In genomic region chr7:92641921-92642511, GRCh38 we compare ENCODE assay signal across 1 cellular context.
TF ChIP-seq lines count a peak whose summit lies in the region.

No MANE protein-coding gene starts in this region.

TF ChIP-seq in IMR-90, 13 proteins besides CTCF, POLR2A, EP300 and RAD21 (continued from another document):
- TF ChIP-seq ELK1 (IDR thresholded peaks at IDR 0.05; ENCODE audit: borderline replicate concordance, low read depth, low read length) (no peak), BHLHE40 (IDR thresholded peaks at IDR 0.05; ENCODE audit: low read depth, low read length) (peak; percentile 43; the same call in 1 of the 2 replicates), SMC3 (IDR thresholded peaks at IDR 0.05; ENCODE audit: low read depth, low read length) (no peak), MAFK (IDR thresholded peaks at IDR 0.05; ENCODE audit: low read depth, low read length) (peak; percentile 26), MAZ (IDR thresholded peaks at IDR 0.05; ENCODE audit: borderline replicate concordance, low read depth, low read length) (no peak), NFE2L2 (IDR thresholded peaks at IDR 0.05; ENCODE audit: low read depth, low read length) (no peak), MXI1 (IDR thresholded peaks at IDR 0.05; ENCODE audit: borderline replicate concordance, low read depth, low read length) (0 out of 2 replicates have a peak, but pooled peaks have one; percentile 33)
- TF ChIP-seq, protein P1, sequence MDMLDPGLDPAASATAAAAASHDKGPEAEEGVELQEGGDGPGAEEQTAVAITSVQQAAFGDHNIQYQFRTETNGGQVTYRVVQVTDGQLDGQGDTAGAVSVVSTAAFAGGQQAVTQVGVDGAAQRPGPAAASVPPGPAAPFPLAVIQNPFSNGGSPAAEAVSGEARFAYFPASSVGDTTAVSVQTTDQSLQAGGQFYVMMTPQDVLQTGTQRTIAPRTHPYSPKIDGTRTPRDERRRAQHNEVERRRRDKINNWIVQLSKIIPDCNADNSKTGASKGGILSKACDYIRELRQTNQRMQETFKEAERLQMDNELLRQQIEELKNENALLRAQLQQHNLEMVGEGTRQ (IDR thresholded peaks at IDR 0.05; ENCODE audit: low read depth, low read length) = no peak
